Comparison of ENCODE assay signal across 1 cellular context in genomic region chr17:7253082-7253481, GRCh38.
TF ChIP-seq lines count a peak whose summit lies in the region.

No MANE protein-coding gene starts in this region.

TF ChIP-seq in WTC11, 78 proteins besides CTCF, POLR2A, EP300 and RAD21 (continued from another document):
- TF ChIP-seq AFF4 (CRISPR knock-in tag; IDR thresholded peaks at IDR 0.05; ENCODE audit: borderline replicate concordance): no peak
- TF ChIP-seq OVOL2 (CRISPR knock-in tag; IDR thresholded peaks at IDR 0.05; ENCODE audit: borderline replicate concordance): no peak
- TF ChIP-seq, protein P1, sequence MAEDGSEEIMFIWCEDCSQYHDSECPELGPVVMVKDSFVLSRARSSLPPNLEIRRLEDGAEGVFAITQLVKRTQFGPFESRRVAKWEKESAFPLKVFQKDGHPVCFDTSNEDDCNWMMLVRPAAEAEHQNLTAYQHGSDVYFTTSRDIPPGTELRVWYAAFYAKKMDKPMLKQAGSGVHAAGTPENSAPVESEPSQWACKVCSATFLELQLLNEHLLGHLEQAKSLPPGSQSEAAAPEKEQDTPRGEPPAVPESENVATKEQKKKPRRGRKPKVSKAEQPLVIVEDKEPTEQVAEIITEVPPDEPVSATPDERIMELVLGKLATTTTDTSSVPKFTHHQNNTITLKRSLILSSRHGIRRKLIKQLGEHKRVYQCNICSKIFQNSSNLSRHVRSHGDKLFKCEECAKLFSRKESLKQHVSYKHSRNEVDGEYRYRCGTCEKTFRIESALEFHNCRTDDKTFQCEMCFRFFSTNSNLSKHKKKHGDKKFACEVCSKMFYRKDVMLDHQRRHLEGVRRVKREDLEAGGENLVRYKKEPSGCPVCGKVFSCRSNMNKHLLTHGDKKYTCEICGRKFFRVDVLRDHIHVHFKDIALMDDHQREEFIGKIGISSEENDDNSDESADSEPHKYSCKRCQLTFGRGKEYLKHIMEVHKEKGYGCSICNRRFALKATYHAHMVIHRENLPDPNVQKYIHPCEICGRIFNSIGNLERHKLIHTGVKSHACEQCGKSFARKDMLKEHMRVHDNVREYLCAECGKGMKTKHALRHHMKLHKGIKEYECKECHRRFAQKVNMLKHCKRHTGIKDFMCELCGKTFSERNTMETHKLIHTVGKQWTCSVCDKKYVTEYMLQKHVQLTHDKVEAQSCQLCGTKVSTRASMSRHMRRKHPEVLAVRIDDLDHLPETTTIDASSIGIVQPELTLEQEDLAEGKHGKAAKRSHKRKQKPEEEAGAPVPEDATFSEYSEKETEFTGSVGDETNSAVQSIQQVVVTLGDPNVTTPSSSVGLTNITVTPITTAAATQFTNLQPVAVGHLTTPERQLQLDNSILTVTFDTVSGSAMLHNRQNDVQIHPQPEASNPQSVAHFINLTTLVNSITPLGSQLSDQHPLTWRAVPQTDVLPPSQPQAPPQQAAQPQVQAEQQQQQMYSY (CRISPR knock-in tag; IDR thresholded peaks at IDR 0.05): no peak
- no peak for TF ChIP-seq MAX (CRISPR knock-in tag; IDR thresholded peaks at IDR 0.05)
- no peak for TF ChIP-seq GTF2I (CRISPR knock-in tag; conservative IDR thresholded peaks at IDR 0.05)
- TF ChIP-seq, protein P2, sequence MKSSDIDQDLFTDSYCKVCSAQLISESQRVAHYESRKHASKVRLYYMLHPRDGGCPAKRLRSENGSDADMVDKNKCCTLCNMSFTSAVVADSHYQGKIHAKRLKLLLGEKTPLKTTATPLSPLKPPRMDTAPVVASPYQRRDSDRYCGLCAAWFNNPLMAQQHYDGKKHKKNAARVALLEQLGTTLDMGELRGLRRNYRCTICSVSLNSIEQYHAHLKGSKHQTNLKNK (CRISPR knock-in tag; IDR thresholded peaks at IDR 0.05): no peak
- TF ChIP-seq, protein P3, sequence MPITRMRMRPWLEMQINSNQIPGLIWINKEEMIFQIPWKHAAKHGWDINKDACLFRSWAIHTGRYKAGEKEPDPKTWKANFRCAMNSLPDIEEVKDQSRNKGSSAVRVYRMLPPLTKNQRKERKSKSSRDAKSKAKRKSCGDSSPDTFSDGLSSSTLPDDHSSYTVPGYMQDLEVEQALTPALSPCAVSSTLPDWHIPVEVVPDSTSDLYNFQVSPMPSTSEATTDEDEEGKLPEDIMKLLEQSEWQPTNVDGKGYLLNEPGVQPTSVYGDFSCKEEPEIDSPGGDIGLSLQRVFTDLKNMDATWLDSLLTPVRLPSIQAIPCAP (CRISPR knock-in tag; IDR thresholded peaks at IDR 0.05): no peak
- no peak for TF ChIP-seq TCF7 (CRISPR knock-in tag; IDR thresholded peaks at IDR 0.05; ENCODE audit: low read depth)
- no peak for TF ChIP-seq NR3C1 (CRISPR knock-in tag; conservative IDR thresholded peaks at IDR 0.05; ENCODE audit: low read depth)
- no peak for TF ChIP-seq IRF2 (CRISPR knock-in tag; IDR thresholded peaks at IDR 0.05; ENCODE audit: borderline replicate concordance, low read depth)
